In the genomic region with DNA sequence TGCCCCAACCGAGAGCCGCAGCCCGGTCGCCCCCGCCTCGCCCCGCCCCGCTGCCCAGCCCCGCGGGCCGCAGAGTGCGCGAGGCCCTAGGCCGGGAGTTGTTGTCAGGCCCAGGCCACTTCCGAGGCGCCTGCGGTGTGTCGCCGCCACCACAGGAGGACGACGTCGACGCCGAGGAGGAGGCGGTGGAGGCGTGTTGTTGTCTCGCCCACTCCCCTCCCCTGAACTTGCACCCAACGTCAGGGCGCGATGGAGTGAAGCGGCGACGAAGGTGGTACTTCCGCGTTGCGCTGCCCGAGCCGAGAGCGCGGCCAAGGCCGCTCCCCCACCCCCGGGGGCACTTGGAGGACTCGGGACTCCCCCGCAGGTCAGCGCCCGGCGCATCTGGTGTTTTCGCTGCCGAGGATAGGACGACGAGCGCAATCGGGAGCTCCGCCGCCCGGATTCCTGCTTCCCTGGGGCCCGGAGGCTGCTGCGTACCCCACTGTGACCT, we compare ENCODE assay signal across 8 cellular contexts. TPM values are rescaled to one million over a fixed set of nuclear protein-coding genes. Genes with fewer than 3 reads are reported as not detected.
DNase-seq lines count a peak whose midpoint lies in the region; ATAC-seq and TF ChIP-seq lines count a peak whose summit lies in the region.

A gene (plus strand): TSS at position 277 of the 493 bp plus-strand sequence. CDS start 386 bp downstream, outside the sequence.

- intact Hi-C loops in right cardiac atrium (cut with DNase I) (loop anchor here in 2 of 4 donors (5.0 to 10.0 kb wide), 3 partner anchors 102 to 118 kb away; no protein-coding TSS in a partner anchor), aorta (cut with DNase I) (loop anchor here (5.0 to 10.0 kb wide), 2 partner anchors 102 to 185 kb away; a partner anchor contains a TSS)

- no peaks in the 10 kb centered on the region for H3K36me3 ChIP-seq in aorta (ENCODE audit: control insufficient read depth in 1 of 2, insufficient read depth in 2 of 2, low read length in 1 of 2)

- peak within 1 kb of the TSS; percentile 99 for H3K27ac ChIP-seq in right cardiac atrium (ENCODE audit: low read length)
- peak within 1 kb of the TSS; percentile 86 to 94 for H3K27ac ChIP-seq in aorta (ENCODE audit: low read depth in 1 of 2, low read length in 2 of 2)

- TF ChIP-seq CTCF in GM12865 (IDR thresholded peaks at IDR 0.05; ENCODE audit: insufficient read depth, low read depth, low read length, missing control alignments), result no peak
- TF ChIP-seq CTCF in HFFc6 (IDR thresholded peaks at IDR 0.05), result no peak

- H3K27me3 ChIP-seq in right cardiac atrium (ENCODE audit: control insufficient read depth, insufficient read depth) (no peaks in the 10 kb centered on the region), aorta (ENCODE audit: control insufficient read depth in 1 of 2, insufficient read depth in 2 of 2, low read length in 1 of 2) (no peaks in the 10 kb centered on the region)

- ATAC-seq in T-helper 17 cell (peak; percentile 69), right cardiac atrium (peak; percentile 65 to 73), aorta (ENCODE audit: low FRiP score) (peak; percentile 83)

- H3K4me3 Mint-ChIP-seq in HFFc6 (peak within 1 kb of the TSS; percentile 100), T-helper 17 cell (peak within 1 kb of the TSS; percentile 98)

- H3K27me3 Mint-ChIP-seq in HFFc6 (ENCODE audit: insufficient read depth) (peaks cover 1% of the 10 kb centered on the region; the same call in 1 of the 2 replicates), T-helper 17 cell (no peaks in the 10 kb centered on the region)

- H3K4me1 ChIP-seq in right cardiac atrium (ENCODE audit: control insufficient read depth, insufficient read depth, low read length) (no peaks in the 10 kb centered on the region), aorta (ENCODE audit: control insufficient read depth in 1 of 2, insufficient read depth in 2 of 2, low read length in 2 of 2) (no peaks in the 10 kb centered on the region)

- H3K36me3 Mint-ChIP-seq in HFFc6 (ENCODE audit: low read depth) (peaks cover 11% of the 10 kb centered on the region), T-helper 17 cell (ENCODE audit: low read depth) (peaks cover 10% of the 10 kb centered on the region)

- H3K9me3 ChIP-seq in T-helper 17 cell (ENCODE audit: control insufficient read depth, low read length, poor library complexity, severe bottlenecking), result no peaks in the 10 kb centered on the region
- no peaks in the 10 kb centered on the region for H3K9me3 ChIP-seq in right cardiac atrium (ENCODE audit: control insufficient read depth, low read length)
- H3K9me3 ChIP-seq in aorta (ENCODE audit: control insufficient read depth, low read length), result no peaks in the 10 kb centered on the region

- H3K4me3 ChIP-seq in GM12865 (ENCODE audit: low read depth, low read length) (peak within 1 kb of the TSS; percentile 92), right cardiac atrium (ENCODE audit: low read length) (peak within 1 kb of the TSS; percentile 70), aorta (ENCODE audit: low read length in 2 of 2) (peak within 1 kb of the TSS; percentile 73 to 87)

- H3K27ac Mint-ChIP-seq in HFFc6 (peak within 1 kb of the TSS; percentile 100), T-helper 17 cell (peak within 1 kb of the TSS; percentile 98)

- H3K4me1 Mint-ChIP-seq in HFFc6 (ENCODE audit: low read depth) (peaks cover 41% of the 10 kb centered on the region), T-helper 17 cell (peaks cover 32% of the 10 kb centered on the region)

- DNase-seq in GM12865 (ENCODE audit: low read depth), result peak; percentile 97
- peak; percentile 69 for DNase-seq in HFFc6
- peak; percentile 82 for DNase-seq in NCI-H1092 (lab: John Stamatoyannopoulos, UW)
- peak; percentile 85 to 91 (median 87) for DNase-seq in T-helper 17 cell
- peak in 50 of 56 donors; percentile 9 to 89 (median 76) for DNase-seq in amygdala (lab: John Stamatoyannopoulos, UW)
- peak; percentile 82 to 94 (median 91) for DNase-seq in right cardiac atrium
- DNase-seq in renal cortical epithelial cell (ENCODE audit: low read depth), result peak; percentile 65
- DNase-seq in aorta, result peak; percentile 90 to 91

- H3K9me3 Mint-ChIP-seq in HFFc6, result no peaks in the 10 kb centered on the region

- WGBS in right cardiac atrium, result under 1% methylated on average over 58 of the region's 58 CpGs
- 0 to 1% methylated on average over 54 to 58 of the region's 58 CpGs for WGBS in aorta, 2 donors

RNA-seq across cellular contexts. Expression of the gene that starts here (rescaled TPM):
- 10 to 100 TPM; 28.8 to 31.7 (median 30.2) TPM for total RNA-seq in HFFc6 (2021; fragmentation: NEBNext Ultra II Directional; extraction: Animal tissue kit (Norgen Biotek cat#: 25700))
- total RNA-seq in T-helper 17 cell (100 to 1,000 TPM; 116 to 136 TPM), right cardiac atrium (10 to 100 TPM; 28.5 to 32.1 (median 30.1) TPM), renal cortical epithelial cell (46.5 and 79.1 TPM in 2 replicates), aorta (10 to 100 TPM; 52.7 to 83.8 TPM)
- polyA plus RNA-seq in right cardiac atrium (15.7 TPM), aorta (10 to 100 TPM in 1 of 2 donors, 1 to 10 TPM in 1; 8.5 to 26.2 TPM)

Comparison
In these comparisons a context has a peak if more than half of its experiments do, and no peak if none do; other contexts are left out.
1. Peak in every context shown above with its lines: DNase-seq, ATAC-seq, H3K4me3 ChIP-seq and H3K27ac ChIP-seq.